ENCODE assay signal across 20 cellular contexts in the genomic region with DNA sequence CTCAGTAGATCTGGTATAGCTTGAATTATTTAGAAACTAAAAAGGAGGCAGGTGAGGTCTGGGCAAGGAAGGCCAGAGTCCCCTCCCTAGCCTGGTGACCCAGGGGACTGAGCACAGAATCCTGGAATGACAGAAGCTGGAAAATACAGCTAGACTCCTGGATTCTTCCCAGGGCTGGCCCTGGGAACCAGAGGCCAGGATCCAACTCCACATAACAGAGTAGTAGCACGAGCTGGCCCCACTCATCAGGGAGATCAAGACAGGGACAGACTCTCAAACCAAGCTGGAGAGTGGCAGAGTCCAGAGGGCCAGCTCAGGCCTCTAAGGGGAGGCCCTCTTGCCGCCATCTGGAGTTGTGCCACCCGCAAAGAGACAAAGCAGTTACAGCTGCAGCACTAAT. TPM values are rescaled to one million over a fixed set of nuclear protein-coding genes. Genes with fewer than 3 reads are reported as not detected.
A peak's percentile ranks its signal among the peaks of the same experiment; 100 is the strongest.
DNase-seq lines count a peak whose midpoint lies in the region; ATAC-seq and TF ChIP-seq lines count a peak whose summit lies in the region.
"Had no signal": no experiment of that assay in that cellular context is flagged by ENCODE, and none has a peak within 500 bp of the region (broad histone marks: within the 10 kb centered on the region; RNA-seq: fewer than 3 reads in every experiment).

No MANE protein-coding gene starts in this region.

- no peaks in the 10 kb centered on the region for H3K27me3 Mint-ChIP-seq in activated CD4-positive, alpha-beta T cell treated with anti-CD3 and anti-CD28 coated beads, Interleukin-2, amount 10 ng/mL, durations not matched to agents 7 days and 5 days
- H3K27me3 Mint-ChIP-seq in CD4-positive, alpha-beta T cell = no peaks in the 10 kb centered on the region
- H3K27me3 Mint-ChIP-seq: CD4-positive, CD25-positive, alpha-beta regulatory T cell had no signal

- H3K36me3 Mint-ChIP-seq in activated CD4-positive, alpha-beta T cell treated with anti-CD3 and anti-CD28 coated beads, Interleukin-2, amount 10 ng/mL, durations not matched to agents 7 days and 5 days (ENCODE audit: low read depth) = peaks cover 1% of the 10 kb centered on the region
- peaks cover 60% of the 10 kb centered on the region for H3K36me3 Mint-ChIP-seq in CD4-positive, alpha-beta T cell (ENCODE audit: low read depth)

- no peak for DNase-seq in activated CD4-positive, alpha-beta T cell treated with anti-CD3 and anti-CD28 coated beads, Interleukin-2, amount 10 ng/mL, durations not matched to agents 7 days and 5 days
- DNase-seq in activated CD4-positive, alpha-beta T cell treated with anti-CD3 and anti-CD28 coated beads for 1 hour = no peak
- no peak for DNase-seq in CD4-positive, alpha-beta T cell
- DNase-seq in coronary artery (ENCODE audit: low spot score) (no peak), thoracic aorta (ENCODE audit: low spot score) (no peak), NCI-H1105 treated with DMSO at 0.1 percent for 48 hours (lab: John Stamatoyannopoulos, UW) (no peak), RKO (ENCODE audit: low spot score) (no peak), NCI-H748 (lab: John Stamatoyannopoulos, UW; ENCODE audit: unreplicated experiment) (no peak)
- DNase-seq: Calu3; CD4-positive, CD25-positive, alpha-beta regulatory T cell; GM23248; HCEC 1CT; NCI-H1417 treated with DMSO at 0.1 percent for 48 hours; NCI-H187 treated with DMSO at 0.1 percent for 48 hours; NCI-H2227 treated with DMSO at 0.1 percent for 48 hours; NCI-H524; PC-9 had no signal

- POLR2A ChIA-PET in activated CD4-positive, alpha-beta T cell treated with anti-CD3 and anti-CD28 coated beads, Interleukin-2, amount 10 ng/mL, durations not matched to agents 7 days and 5 days (lab: Charles Lee) = no interaction called here
- POLR2A ChIA-PET in CD4-positive, alpha-beta T cell (lab: Charles Lee) = interaction anchor here (4.0 kb wide), 1 partner anchor 11 kb away, joined by 14 read pairs; the partner anchor contains the start of gene VIPR1

- H3K4me1 ChIP-seq in thoracic aorta (ENCODE audit: control insufficient read depth in 1 of 2, low read depth in 2 of 2) = peaks cover 17 to 70% of the 10 kb centered on the region in 2 donors

- no peak overlapping the region for H3K27ac ChIP-seq in CD4-positive, alpha-beta T cell (ENCODE audit: low read depth, low read length)
- peak overlapping the region; percentile 83 to 89 for H3K27ac ChIP-seq in coronary artery
- H3K27ac ChIP-seq in thoracic aorta = peak overlapping the region; percentile 55 to 63
- H3K27ac ChIP-seq: 22Rv1, GM23248, KMS-11, PC-9 had no signal

- no peak overlapping the region for H3K4me3 Mint-ChIP-seq in activated CD4-positive, alpha-beta T cell treated with anti-CD3 and anti-CD28 coated beads, Interleukin-2, amount 10 ng/mL, durations not matched to agents 7 days and 5 days
- no peak overlapping the region for H3K4me3 Mint-ChIP-seq in CD4-positive, alpha-beta T cell
- H3K4me3 Mint-ChIP-seq: CD4-positive, CD25-positive, alpha-beta regulatory T cell had no signal

- no peak for ATAC-seq in CD4-positive, alpha-beta T cell (ENCODE audit: poor library complexity)
- no peak for ATAC-seq in thoracic aorta (ENCODE audit: insufficient number of reproducible peaks, low FRiP score, low read depth)
- ATAC-seq: GM12878 had no signal

- no peaks in the 10 kb centered on the region for H3K9me3 Mint-ChIP-seq in activated CD4-positive, alpha-beta T cell treated with anti-CD3 and anti-CD28 coated beads, Interleukin-2, amount 10 ng/mL, durations not matched to agents 7 days and 5 days
- H3K9me3 Mint-ChIP-seq in CD4-positive, alpha-beta T cell = no peaks in the 10 kb centered on the region

- no peaks in the 10 kb centered on the region for H3K36me3 ChIP-seq in thoracic aorta

- H3K4me3 ChIP-seq in coronary artery = no peak overlapping the region
- H3K4me3 ChIP-seq in thoracic aorta = no peak overlapping the region
- H3K4me3 ChIP-seq: GM12878, GM23248, PC-9 had no signal

- H3K27me3 ChIP-seq in CD4-positive, alpha-beta T cell (ENCODE audit: control insufficient read depth, insufficient read depth, low read length) = no peaks in the 10 kb centered on the region
- no peaks in the 10 kb centered on the region for H3K27me3 ChIP-seq in thoracic aorta (replicated peaks; ENCODE audit: insufficient read depth)

- no peak for TF ChIP-seq CTCF in CD4-positive, alpha-beta T cell (IDR thresholded peaks at IDR 0.05)
- TF ChIP-seq CTCF in coronary artery (IDR thresholded peaks at IDR 0.05) (no peak), thoracic aorta (IDR thresholded peaks at IDR 0.05) (no peak)

- H3K27ac Mint-ChIP-seq in activated CD4-positive, alpha-beta T cell treated with anti-CD3 and anti-CD28 coated beads, Interleukin-2, amount 10 ng/mL, durations not matched to agents 7 days and 5 days = peak overlapping the region; percentile 69
- H3K27ac Mint-ChIP-seq in CD4-positive, alpha-beta T cell = peak overlapping the region; percentile 35
- H3K27ac Mint-ChIP-seq: CD4-positive, CD25-positive, alpha-beta regulatory T cell had no signal

- CTCF ChIA-PET in activated CD4-positive, alpha-beta T cell treated with anti-CD3 and anti-CD28 coated beads, Interleukin-2, amount 10 ng/mL, durations not matched to agents 7 days and 5 days (lab: Charles Lee) = interaction anchor here (1.3 kb wide), 2 partner anchors 10 to 33 kb away, joined by 4 read pairs; no protein-coding TSS in a partner anchor
- CTCF ChIA-PET in CD4-positive, alpha-beta T cell (lab: Charles Lee) = interaction anchor here (0.6 kb wide), 1 partner anchor 562 kb away, joined by 3 read pairs; no protein-coding TSS in a partner anchor

- intact Hi-C loops in CD4-positive, alpha-beta T cell (cut with DNase I, micrococcal nuclease) = no loop called here

- peaks cover 34% of the 10 kb centered on the region for H3K4me1 Mint-ChIP-seq in activated CD4-positive, alpha-beta T cell treated with anti-CD3 and anti-CD28 coated beads, Interleukin-2, amount 10 ng/mL, durations not matched to agents 7 days and 5 days
- H3K4me1 Mint-ChIP-seq in CD4-positive, alpha-beta T cell (ENCODE audit: low read depth) = peaks cover 47% of the 10 kb centered on the region

- H3K9me3 ChIP-seq in CD4-positive, alpha-beta T cell (ENCODE audit: control insufficient read depth, low read length) = no peaks in the 10 kb centered on the region
- H3K9me3 ChIP-seq in thoracic aorta = no peaks in the 10 kb centered on the region

RNA-seq across cellular contexts. Expression of gene VIPR1, which starts 10.7 kb away (rescaled TPM):
- 10 to 100 TPM; 19.9 to 21.3 TPM for total RNA-seq in activated CD4-positive, alpha-beta T cell treated with anti-CD3 and anti-CD28 coated beads, Interleukin-2, amount 10 ng/mL, durations not matched to agents 7 days and 5 days
- total RNA-seq in CD4-positive, alpha-beta T cell = 10 to 100 TPM; 66.8 to 67.6 TPM
- total RNA-seq in thoracic aorta = 10 to 100 TPM; 31.0 to 48.7 TPM
- total RNA-seq: GM23248 had no signal
